Comparison of ENCODE assay signal across 18 cellular contexts in the genomic region with DNA sequence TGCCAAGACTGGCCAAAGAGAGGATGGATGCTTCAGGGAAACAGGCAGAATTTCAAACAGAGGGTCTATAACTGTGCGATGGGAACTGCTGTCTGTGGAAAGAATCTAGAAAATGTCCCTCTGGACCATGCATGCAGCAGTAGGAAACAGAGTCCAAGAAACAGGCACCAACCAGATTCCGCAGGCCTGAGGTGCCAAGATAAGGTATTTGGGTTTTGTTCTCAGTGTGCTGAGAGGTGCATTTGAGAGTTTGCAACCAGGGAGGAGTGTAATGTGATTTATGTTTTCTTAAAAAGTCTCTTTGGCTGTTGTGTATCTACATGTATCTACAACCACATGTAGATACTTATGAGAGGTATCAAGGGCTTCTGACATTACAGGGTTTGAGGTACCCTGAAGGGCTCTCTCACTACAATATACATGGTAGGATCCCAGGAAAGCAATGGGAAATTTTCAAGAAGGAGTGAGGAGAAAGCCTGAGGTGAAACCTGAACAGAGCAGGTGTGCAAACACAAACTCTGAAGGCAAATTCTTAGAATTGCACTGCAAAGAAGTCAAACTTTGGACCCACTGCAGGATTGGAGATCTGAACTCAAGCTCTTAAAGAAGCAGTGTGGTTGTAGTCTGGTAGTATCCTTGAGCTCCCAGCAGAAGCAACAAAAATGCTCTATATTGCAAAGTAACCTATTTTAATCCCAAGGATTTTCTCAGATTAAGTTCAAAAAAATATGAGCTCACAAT.
DNase-seq lines count a peak whose midpoint lies in the region; ATAC-seq and TF ChIP-seq lines count a peak whose summit lies in the region.
"Had no signal": no experiment of that assay in that cellular context is flagged by ENCODE, and none has a peak within 500 bp of the region (broad histone marks: within the 10 kb centered on the region; RNA-seq: fewer than 3 reads in every experiment).

No MANE protein-coding gene starts in this region.

- no peaks in the 10 kb centered on the region for H3K36me3 Mint-ChIP-seq in endodermal cell (ENCODE audit: low read depth)
- H3K36me3 Mint-ChIP-seq in naive thymus-derived CD8-positive, alpha-beta T cell: no peaks in the 10 kb centered on the region
- H3K36me3 Mint-ChIP-seq: CD14-positive monocyte; CD4-positive, alpha-beta memory T cell had no signal

- H3K9me3 ChIP-seq in body of pancreas (no peaks in the 10 kb centered on the region), endodermal cell (ENCODE audit: control insufficient read depth, low read length) (no peaks in the 10 kb centered on the region), neuronal stem cell (replicated peaks in 1 of 2; ENCODE audit: control insufficient read depth in 2 of 2, insufficient read depth in 1 of 2, low read depth in 1 of 2, low read length in 2 of 2) (no peaks in the 10 kb centered on the region)
- H3K9me3 ChIP-seq: BLaER1 had no signal

- no peak overlapping the region for H4K91ac ChIP-seq in neuronal stem cell (ENCODE audit: low read depth, low read length, poor library complexity)

- no peak for TF ChIP-seq POLR2A in body of pancreas (IDR thresholded peaks at IDR 0.05)

- H3K9ac ChIP-seq in endodermal cell (ENCODE audit: extremely low read depth, low read length, poor library complexity, severe bottlenecking) (peak overlapping the region; percentile 9), neuronal stem cell (ENCODE audit: low read depth, low read length, poor library complexity) (no peak overlapping the region)
- H3K9ac ChIP-seq: BLaER1 had no signal

- POLR2A ChIA-PET in naive thymus-derived CD8-positive, alpha-beta T cell (lab: Charles Lee): no interaction called here

- H3K23ac ChIP-seq in neuronal stem cell (ENCODE audit: low read depth, low read length, poor library complexity): peak overlapping the region; percentile 80

- no peak overlapping the region for H3K4me3 ChIP-seq in body of pancreas
- H3K4me3 ChIP-seq in endodermal cell (ENCODE audit: low read length): no peak overlapping the region
- no peak overlapping the region for H3K4me3 ChIP-seq in neuronal stem cell (ENCODE audit: low read length in 2 of 2)
- H3K4me3 ChIP-seq: BLaER1, GM23338 had no signal

- H3K4me1 ChIP-seq in body of pancreas (peaks cover 32% of the 10 kb centered on the region), endodermal cell (ENCODE audit: control insufficient read depth, insufficient read depth, low read length) (no peaks in the 10 kb centered on the region), neuronal stem cell (ENCODE audit: control insufficient read depth in 2 of 2, insufficient read depth in 1 of 2, low read depth in 1 of 2, low read length in 2 of 2) (no peaks in the 10 kb centered on the region)
- H3K4me1 ChIP-seq: BLaER1 had no signal

- H2BK15ac ChIP-seq in neuronal stem cell (ENCODE audit: low read length): no peak overlapping the region

- DNase-seq in body of pancreas (peak in 2 of 4 donors; percentile 51 to 60), endodermal cell (no peak), neuronal stem cell (ENCODE audit: low spot score) (no peak), NCI-H446 (lab: John Stamatoyannopoulos, UW) (no peak), LoVo (ENCODE audit: low spot score) (no peak), NAMALWA (ENCODE audit: low spot score) (no peak)
- no peak for DNase-seq in naive thymus-derived CD8-positive, alpha-beta T cell
- DNase-seq: 8988T; Calu3; CD4-positive, alpha-beta memory T cell; DMS79 treated with DMSO at 0.1 percent for 48 hours; GF-D8; H7; HFFc6 had no signal

- H3K27me3 ChIP-seq in body of pancreas (no peaks in the 10 kb centered on the region), endodermal cell (ENCODE audit: control insufficient read depth, insufficient read depth, low read length, poor library complexity, severe bottlenecking) (no peaks in the 10 kb centered on the region), neuronal stem cell (ENCODE audit: control insufficient read depth in 3 of 3, insufficient read depth in 3 of 3, low read depth in 1 of 3, low read length in 3 of 3) (peaks cover 0 to 2% (median 0%) of the 10 kb centered on the region in 3 experiments)
- H3K27me3 ChIP-seq: BLaER1 had no signal

- H3K79me1 ChIP-seq in neuronal stem cell (ENCODE audit: low read depth, low read length): no peaks in the 10 kb centered on the region

- no peaks in the 10 kb centered on the region for H3K9me3 Mint-ChIP-seq in endodermal cell
- no peaks in the 10 kb centered on the region for H3K9me3 Mint-ChIP-seq in naive thymus-derived CD8-positive, alpha-beta T cell
- H3K9me3 Mint-ChIP-seq: GM23338, HFFc6 had no signal

- no peak overlapping the region for H2BK120ac ChIP-seq in neuronal stem cell (ENCODE audit: low read depth, low read length)

- H3K18ac ChIP-seq in neuronal stem cell (ENCODE audit: low read length): peak overlapping the region; percentile 38

- H2AFZ ChIP-seq in neuronal stem cell (ENCODE audit: low read length): no peak overlapping the region
- H2AFZ ChIP-seq: GM23338 had no signal

- 35 to 45% methylated on average over 2 of the region's 2 CpGs for WGBS in body of pancreas, 2 donors
- WGBS in endodermal cell (ENCODE audit: insufficient coverage in 1 of 2, insufficient read length in 1 of 2), 2 experiments: 94 to 100% methylated on average over 2 of the region's 2 CpGs
- no CpG with 5 or more reads among the region's 2 CpGs for WGBS in neuronal stem cell (ENCODE audit: extremely low coverage in 2 of 2, insufficient read length in 2 of 2, insufficient replicate concordance in 1 of 2), 2 donors

- intact Hi-C loops in body of pancreas (cut with DNase I): no loop called here

- no peak overlapping the region for H3K4me3 Mint-ChIP-seq in endodermal cell
- H3K4me3 Mint-ChIP-seq in naive thymus-derived CD8-positive, alpha-beta T cell: no peak overlapping the region
- H3K4me3 Mint-ChIP-seq: CD14-positive monocyte; CD4-positive, alpha-beta memory T cell; GM23338; HFFc6 had no signal

- H3K27ac ChIP-seq in body of pancreas (peak overlapping the region in 3 of 4 donors; percentile 23 to 48 (median 39)), endodermal cell (ENCODE audit: low read depth, low read length) (no peak overlapping the region), neuronal stem cell (replicated peaks; ENCODE audit: low read length) (no peak overlapping the region)
- H3K27ac ChIP-seq: BLaER1 had no signal

- ATAC-seq in body of pancreas: peak; percentile 72
- ATAC-seq in naive thymus-derived CD8-positive, alpha-beta T cell: no peak
- ATAC-seq: GM23338, HCT116 had no signal

- TF ChIP-seq CTCF in body of pancreas (IDR thresholded peaks at IDR 0.05) (no peak), endodermal cell (conservative IDR thresholded peaks at IDR 0.05) (no peak)

- no peaks in the 10 kb centered on the region for H3K27me3 Mint-ChIP-seq in endodermal cell (ENCODE audit: insufficient read depth)
- peaks cover 18 to 63% (median 34%) of the 10 kb centered on the region in 5 donors for H3K27me3 Mint-ChIP-seq in naive thymus-derived CD8-positive, alpha-beta T cell

- no peak overlapping the region for H4K8ac ChIP-seq in neuronal stem cell (ENCODE audit: low read depth, low read length)

- no peak overlapping the region for H3K4me2 ChIP-seq in neuronal stem cell (ENCODE audit: insufficient read depth, low read length, poor library complexity, severe bottlenecking)
- H3K4me2 ChIP-seq: BLaER1, GM23338 had no signal

- H3K14ac ChIP-seq in neuronal stem cell (ENCODE audit: low read length): no peak overlapping the region

- no peak overlapping the region for H2BK12ac ChIP-seq in neuronal stem cell (ENCODE audit: low read length)

- no peaks in the 10 kb centered on the region for H3K36me3 ChIP-seq in body of pancreas (replicated peaks in 1 of 2; ENCODE audit: insufficient read depth in 1 of 2, low read depth in 2 of 2)
- H3K36me3 ChIP-seq in endodermal cell (ENCODE audit: control insufficient read depth, insufficient read depth, low read length): no peaks in the 10 kb centered on the region
- no peaks in the 10 kb centered on the region for H3K36me3 ChIP-seq in neuronal stem cell (replicated peaks in 1 of 2; ENCODE audit: control insufficient read depth in 2 of 2, insufficient read depth in 2 of 2, low read length in 2 of 2)
- H3K36me3 ChIP-seq: BLaER1 had no signal

- no peak overlapping the region for H2BK5ac ChIP-seq in neuronal stem cell (ENCODE audit: low read length)

- no peak overlapping the region for H3K4ac ChIP-seq in neuronal stem cell (ENCODE audit: low read length)

- no peak overlapping the region for H2AK5ac ChIP-seq in neuronal stem cell (ENCODE audit: low read depth, low read length)

- peaks cover 13% of the 10 kb centered on the region for H3K4me1 Mint-ChIP-seq in endodermal cell
- no peaks in the 10 kb centered on the region for H3K4me1 Mint-ChIP-seq in naive thymus-derived CD8-positive, alpha-beta T cell
- H3K4me1 Mint-ChIP-seq: CD14-positive monocyte; CD4-positive, alpha-beta memory T cell had no signal

- no peak overlapping the region for H3K27ac Mint-ChIP-seq in endodermal cell
- no peak overlapping the region for H3K27ac Mint-ChIP-seq in naive thymus-derived CD8-positive, alpha-beta T cell
- H3K27ac Mint-ChIP-seq: CD14-positive monocyte; CD4-positive, alpha-beta memory T cell; GM23338; HFFc6 had no signal

Comparison
In these comparisons a context has a peak if more than half of its experiments do, and no peak if none do; other contexts are left out.
1. H3K27ac ChIP-seq: peak in body of pancreas (3 of 4); none in endodermal cell (single experiment) and neuronal stem cell (single experiment).